Comparison of ENCODE assay signal across 21 cellular contexts in genomic region chr6:158584236-158584651, GRCh38.
"Had no signal": no experiment of that assay in that cellular context is flagged by ENCODE, and none has a peak within 500 bp of the region (broad histone marks: within the 10 kb centered on the region; RNA-seq: fewer than 3 reads in every experiment).

No MANE protein-coding gene starts in this region.

- H3K27me3 Mint-ChIP-seq: activated naive CD8-positive, alpha-beta T cell treated with anti-CD3 and anti-CD28 coated beads, Interleukin-2, amount 10 ng/mL, durations not matched to agents 7 days and 5 days had no signal

- H3K4me3 ChIP-seq: body of pancreas, colonic mucosa, gastrocnemius medialis, heart right ventricle, vagina had no signal

- DNase-seq: activated CD4-positive, alpha-beta T cell treated with anti-CD3 and anti-CD28 coated beads for 1 hour; activated CD4-positive, alpha-beta T cell treated with anti-CD3 and anti-CD28 coated beads, Interleukin-2, amount 50 U/mL, for 4 hours; activated naive CD4-positive, alpha-beta T cell treated with Interleukin-2 at 50 U/mL for 16 hours; activated naive CD8-positive, alpha-beta T cell treated with anti-CD3 and anti-CD28 coated beads, Interleukin-2, amount 10 ng/mL, durations not matched to agents 7 days and 5 days; activated T-cell treated with anti-CD3 and anti-CD28 coated beads for 4 hours; body of pancreas; colonic mucosa; gastrocnemius medialis; heart right ventricle; kidney glomerular epithelial cell; natural killer cell; retina; stimulated activated CD4-positive, alpha-beta T cell treated with anti-CD3 and anti-CD28 coated beads, Interleukin-12 subunit alpha, Interleukin-12 subunit beta, amount 100 ng/mL, for 4 hours; stimulated activated CD4-positive, alpha-beta T cell treated with anti-CD3 and anti-CD28 coated beads, Interleukin-1b, Interleukin-23, amount 100 ng/mL, for 48 hours; stimulated activated CD8-positive, alpha-beta memory T cell treated with anti-CD3 and anti-CD28 coated beads, Interleukin-4, amount 100 ng/mL, for 48 hours; stimulated activated naive CD4-positive, alpha-beta T cell treated with Interleukin-2 at 50 U/mL for 16 hours; trophoblast cell; WERI-Rb-1 had no signal

- H3K27me3 ChIP-seq: body of pancreas, colonic mucosa, gastrocnemius medialis, heart right ventricle, vagina had no signal

- H3K36me3 ChIP-seq: colonic mucosa had no signal

- H3K27ac Mint-ChIP-seq: activated naive CD8-positive, alpha-beta T cell treated with anti-CD3 and anti-CD28 coated beads, Interleukin-2, amount 10 ng/mL, durations not matched to agents 7 days and 5 days; activated T-helper 2 cell treated with anti-CD3 and anti-CD28 coated beads, Interferon-gamma antibody, Interleukin-2, Interleukin-4, amounts not matched to agents 10 μg/mL and 5 μg/mL and 100 μg/mL, durations not matched to agents 14 hours and 24 hours and 36 hours had no signal

- H3K27ac ChIP-seq: body of pancreas, colonic mucosa, gastrocnemius medialis, heart right ventricle, parathyroid adenoma, vagina, WERI-Rb-1 had no signal

- H3K4me3 Mint-ChIP-seq: activated naive CD8-positive, alpha-beta T cell treated with anti-CD3 and anti-CD28 coated beads, Interleukin-2, amount 10 ng/mL, durations not matched to agents 7 days and 5 days; natural killer cell had no signal

- H3K9me3 Mint-ChIP-seq: activated naive CD8-positive, alpha-beta T cell treated with anti-CD3 and anti-CD28 coated beads, Interleukin-2, amount 10 ng/mL, durations not matched to agents 7 days and 5 days; activated T-helper 2 cell treated with anti-CD3 and anti-CD28 coated beads, Interferon-gamma antibody, Interleukin-2, Interleukin-4, amounts not matched to agents 10 μg/mL and 5 μg/mL and 100 μg/mL, durations not matched to agents 14 hours and 24 hours and 36 hours; natural killer cell had no signal

- H3K9me3 ChIP-seq: body of pancreas, colonic mucosa, gastrocnemius medialis, heart right ventricle, vagina had no signal

- H3K4me1 ChIP-seq: body of pancreas, colonic mucosa, parathyroid adenoma, vagina had no signal

- ATAC-seq: body of pancreas, gastrocnemius medialis, heart right ventricle, natural killer cell had no signal
